8 cellular contexts compared by ENCODE assay signal in the genomic region with DNA sequence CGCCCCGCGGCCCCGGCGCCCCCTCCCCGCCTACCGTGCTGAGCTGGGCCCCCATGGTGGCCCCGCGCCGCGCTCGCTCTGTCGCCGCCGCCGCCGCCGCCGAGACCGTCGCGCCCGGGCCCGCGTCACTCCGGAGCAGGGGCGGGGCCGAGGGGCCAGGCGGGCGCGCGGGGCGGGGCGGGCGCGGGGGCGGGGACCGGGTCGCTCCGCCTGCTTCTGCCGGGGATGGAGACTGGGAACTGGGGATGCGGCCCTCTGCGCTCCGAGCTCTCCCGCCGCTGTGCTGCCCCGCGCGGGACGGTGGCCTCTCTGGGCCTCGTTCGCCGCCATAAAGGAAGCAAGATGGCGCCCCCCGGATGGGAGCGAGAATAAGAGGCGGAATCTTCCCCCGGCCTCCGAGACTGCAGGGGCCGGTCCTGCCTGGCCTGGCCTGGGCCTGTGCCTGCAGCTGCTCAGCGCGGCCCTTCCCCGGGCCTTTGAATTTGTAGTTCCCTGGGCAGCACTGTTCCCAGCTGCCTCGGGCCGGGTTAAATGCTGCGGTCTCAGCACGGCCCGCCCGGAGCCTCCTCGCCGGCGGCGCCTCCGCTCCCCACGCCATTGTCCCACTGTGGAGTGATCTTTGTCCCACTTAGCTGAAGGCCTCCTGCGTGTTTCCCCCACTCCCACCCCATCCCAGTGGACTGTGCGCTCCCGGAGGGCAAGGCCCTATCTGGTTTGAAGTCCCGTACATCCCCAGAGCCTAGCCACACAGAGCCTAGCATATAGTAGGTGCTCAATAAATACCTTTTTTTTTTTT. TPM values are rescaled to one million over a fixed set of nuclear protein-coding genes. Genes with fewer than 3 reads are reported as not detected.
A peak's percentile ranks its signal among the peaks of the same experiment; 100 is the strongest.
DNase-seq lines count a peak whose midpoint lies in the region; ATAC-seq and TF ChIP-seq lines count a peak whose summit lies in the region.

A gene (minus strand): TSS at position 132 of the 796 bp plus-strand sequence. CDS start 77 bp downstream, at position 55.

- no peak for DNase-seq in AG09309 (ENCODE audit: low read depth)
- peak; percentile 74 for DNase-seq in NCI-H82 (lab: John Stamatoyannopoulos, UW)
- DNase-seq in activated CD8-positive, alpha-beta memory T cell treated with anti-CD3 and anti-CD28 coated beads for 24 hours = peak; percentile 91
- peak; percentile 68 for DNase-seq in effector CD8-positive, alpha-beta T cell (lab: John Stamatoyannopoulos, UW)
- peak; percentile 77 to 86 for DNase-seq in lung microvascular endothelial cell (ENCODE audit: low read depth in 2 of 2)
- peak; percentile 54 to 82 (median 61) for DNase-seq in stimulated activated CD4-positive, alpha-beta T cell treated with anti-CD3 and anti-CD28 coated beads, TNF-alpha, amount 100 ng/mL, for 4 hours (ENCODE audit: low read depth in 3 of 3)

- H3K4me3 ChIP-seq in AG09309 (ENCODE audit: control insufficient read depth, low read depth, low read length) = peak within 1 kb of the TSS; percentile 86

- no peak for TF ChIP-seq CTCF in AG09309 (IDR thresholded peaks at IDR 0.05; ENCODE audit: control insufficient read depth, insufficient read depth, low read depth, low read length, missing control alignments)

- peak; percentile 66 for ATAC-seq in GM19023 (IDR thresholded peaks at IDR 0.05; ENCODE audit: unreplicated experiment)
- peak; percentile 67 for ATAC-seq in HG03342 (IDR thresholded peaks at IDR 0.05; ENCODE audit: unreplicated experiment)

RNA-seq across cellular contexts. Expression of the gene that starts here (rescaled TPM):
- 99.0 and 129 TPM in 2 replicates for total RNA-seq in lung microvascular endothelial cell
